8 cellular contexts compared by ENCODE assay signal in the genomic region with DNA sequence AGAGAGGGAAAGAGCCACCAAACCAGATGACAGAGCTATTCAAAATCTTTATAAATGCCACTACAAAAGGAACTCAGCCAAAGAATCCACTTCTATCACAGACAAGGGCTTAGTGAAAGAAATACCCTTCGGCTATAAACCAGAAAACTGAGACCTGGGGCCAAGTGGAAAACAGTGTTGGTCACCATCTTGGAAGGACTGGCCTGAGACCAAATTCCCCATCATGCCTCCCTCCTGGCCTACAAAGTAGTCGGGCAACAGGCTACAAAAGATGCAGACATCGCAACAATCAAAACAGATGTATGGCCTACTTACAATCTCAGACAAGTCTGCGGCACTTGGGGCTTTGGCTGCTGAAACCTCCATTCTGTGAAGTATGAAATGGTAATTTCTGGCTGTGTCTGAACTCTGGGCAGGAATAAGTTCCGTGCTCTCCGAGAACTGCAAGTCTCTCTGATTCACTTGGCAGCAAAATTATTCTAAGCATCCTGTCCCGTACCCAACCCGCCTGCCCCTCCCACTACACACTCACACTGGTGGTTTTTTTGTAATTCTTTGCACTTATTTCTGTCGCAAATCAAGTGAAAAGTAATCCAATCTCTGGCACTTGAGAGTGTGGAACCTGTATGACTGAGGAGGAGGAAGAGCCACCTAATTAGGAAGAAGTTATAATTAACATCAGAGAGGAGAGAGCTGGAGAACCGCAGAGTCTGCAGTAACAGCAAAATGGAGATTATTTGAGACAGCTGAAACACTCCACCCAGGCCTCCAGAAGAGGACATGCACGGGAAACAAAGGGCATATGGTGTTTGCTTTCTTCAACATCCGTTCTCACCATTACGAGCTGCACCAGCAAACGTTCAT.
DNase-seq lines count a peak whose midpoint lies in the region; ATAC-seq and TF ChIP-seq lines count a peak whose summit lies in the region.

No MANE protein-coding gene starts in this region.

- no peaks in the 10 kb centered on the region for H3K9me3 ChIP-seq in uterus

- H3K4me3 Mint-ChIP-seq in activated naive CD8-positive, alpha-beta T cell treated with anti-CD3 and anti-CD28 coated beads, Interleukin-2, amount 50 U/mL, for 24 hours, result peak overlapping the region; percentile 80
- H3K4me3 Mint-ChIP-seq in mesothelial cell of epicardium, result no peak overlapping the region

- H3K4me3 ChIP-seq in uterus, result no peak overlapping the region

- ATAC-seq in activated naive CD8-positive, alpha-beta T cell treated with anti-CD3 and anti-CD28 coated beads, Interleukin-2, amount 50 U/mL, for 24 hours, result peak; percentile 83

- H3K4me1 Mint-ChIP-seq in activated naive CD8-positive, alpha-beta T cell treated with anti-CD3 and anti-CD28 coated beads, Interleukin-2, amount 50 U/mL, for 24 hours, result peaks cover 83% of the 10 kb centered on the region
- peaks cover 38% of the 10 kb centered on the region for H3K4me1 Mint-ChIP-seq in mesothelial cell of epicardium

- no peaks in the 10 kb centered on the region for H3K27me3 ChIP-seq in uterus

- TF ChIP-seq CTCF in mesothelial cell of epicardium (IDR thresholded peaks at IDR 0.05; ENCODE audit: unreplicated experiment) (no peak), uterus (IDR thresholded peaks at IDR 0.05) (no peak)

- H3K27ac ChIP-seq in uterus, result peak overlapping the region in 1 of 2 donors; percentile 35

- no peaks in the 10 kb centered on the region for H3K36me3 ChIP-seq in uterus

- no peaks in the 10 kb centered on the region for H3K9me3 Mint-ChIP-seq in activated naive CD8-positive, alpha-beta T cell treated with anti-CD3 and anti-CD28 coated beads, Interleukin-2, amount 50 U/mL, for 24 hours
- peaks cover 40% of the 10 kb centered on the region for H3K9me3 Mint-ChIP-seq in mesothelial cell of epicardium

- no peak for TF ChIP-seq POLR2A in uterus (IDR thresholded peaks at IDR 0.05)

- intact Hi-C loops in uterus (cut with DNase I; ENCODE audit: low total_unique reads), result no loop called here

- DNase-seq in DMS153 (lab: John Stamatoyannopoulos, UW) (peak; percentile 48), NCI-H510A treated with DMSO at 0.1 percent for 48 hours (lab: John Stamatoyannopoulos, UW) (peak; percentile 48), mesothelial cell of epicardium (ENCODE audit: low spot score in 2 of 2, unreplicated experiment in 2 of 2) (no peak), NCI-H128 (lab: John Stamatoyannopoulos, UW; ENCODE audit: unreplicated experiment) (no peak), NCI-H187 treated with DMSO at 0.1 percent for 48 hours (lab: John Stamatoyannopoulos, UW) (no peak), uterus (no peak), epidermal melanocyte (ENCODE audit: insufficient read length, low spot score) (no peak)
- no peak for DNase-seq in activated naive CD8-positive, alpha-beta T cell treated with anti-CD3 and anti-CD28 coated beads, Interleukin-2, amount 50 U/mL, for 24 hours

- H3K27me3 Mint-ChIP-seq in activated naive CD8-positive, alpha-beta T cell treated with anti-CD3 and anti-CD28 coated beads, Interleukin-2, amount 50 U/mL, for 24 hours, result no peaks in the 10 kb centered on the region
- no peaks in the 10 kb centered on the region for H3K27me3 Mint-ChIP-seq in mesothelial cell of epicardium (ENCODE audit: low read depth)

- H3K27ac Mint-ChIP-seq in activated naive CD8-positive, alpha-beta T cell treated with anti-CD3 and anti-CD28 coated beads, Interleukin-2, amount 50 U/mL, for 24 hours, result peak overlapping the region; percentile 94
- peak overlapping the region; percentile 19 for H3K27ac Mint-ChIP-seq in mesothelial cell of epicardium

- peaks cover 4% of the 10 kb centered on the region for H3K36me3 Mint-ChIP-seq in activated naive CD8-positive, alpha-beta T cell treated with anti-CD3 and anti-CD28 coated beads, Interleukin-2, amount 50 U/mL, for 24 hours (ENCODE audit: low read depth)
- H3K36me3 Mint-ChIP-seq in mesothelial cell of epicardium, result peaks cover 3% of the 10 kb centered on the region

- no peaks in the 10 kb centered on the region for H3K4me1 ChIP-seq in uterus

Comparison
In these comparisons a context has a peak if more than half of its experiments do, and no peak if none do; other contexts are left out.
1. DNase-seq: peak in DMS153 (single experiment) and NCI-H510A treated with DMSO at 0.1 percent for 48 hours (single experiment); none in activated naive CD8-positive, alpha-beta T cell treated with anti-CD3 and anti-CD28 coated beads, Interleukin-2, amount 50 U/mL, for 24 hours (single experiment), mesothelial cell of epicardium (0 of 2), NCI-H128 (single experiment), NCI-H187 treated with DMSO at 0.1 percent for 48 hours (single experiment), uterus (0 of 2) and epidermal melanocyte (single experiment).